Comparison of ENCODE assay signal across 10 cellular contexts in the genomic region with DNA sequence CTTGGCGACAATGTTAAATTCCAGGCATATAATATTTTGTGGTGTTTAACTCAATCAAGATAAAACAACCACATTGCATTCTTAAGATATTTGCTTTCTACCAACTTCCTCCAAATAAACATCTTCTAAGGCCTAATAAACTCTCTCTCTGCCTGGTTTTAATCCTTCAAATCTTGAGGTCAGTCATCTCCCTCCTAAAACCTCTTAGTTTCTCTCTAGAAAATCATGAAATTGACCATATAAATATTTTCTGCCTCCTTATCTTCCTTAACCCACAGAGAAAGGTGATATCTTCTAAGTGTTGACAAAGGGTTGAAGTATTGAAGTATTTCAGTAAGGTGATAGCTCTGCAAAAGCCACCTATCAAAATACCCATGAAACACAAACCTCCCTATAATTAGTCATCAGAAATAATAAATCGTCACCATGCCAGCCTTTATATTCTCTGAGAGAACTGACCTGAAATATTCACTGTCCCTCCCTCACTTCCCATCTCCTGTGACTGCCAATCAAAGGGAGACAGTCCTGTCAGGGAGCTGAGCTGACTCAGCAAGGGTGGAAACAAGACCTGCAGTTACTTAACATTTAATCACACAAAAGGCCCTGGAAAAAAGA.
A peak's percentile ranks its signal among the peaks of the same experiment; 100 is the strongest.
DNase-seq lines count a peak whose midpoint lies in the region; ATAC-seq and TF ChIP-seq lines count a peak whose summit lies in the region.
"Had no signal": no experiment of that assay in that cellular context is flagged by ENCODE, and none has a peak within 500 bp of the region (broad histone marks: within the 10 kb centered on the region; RNA-seq: fewer than 3 reads in every experiment).

No MANE protein-coding gene starts in this region.

- intact Hi-C loops in activated T-helper 2 cell treated with anti-CD3 and anti-CD28 coated beads, Interferon-gamma antibody, Interleukin-2, Interleukin-4, amounts not matched to agents 10 μg/mL and 5 μg/mL and 100 μg/mL, durations not matched to agents 14 hours and 24 hours and 36 hours (cut with micrococcal nuclease), result no loop called here

- H3K4me3 ChIP-seq in fibroblast of villous mesenchyme (ENCODE audit: low read depth, low read length), result no peak overlapping the region

- TF ChIP-seq CTCF in fibroblast of villous mesenchyme (IDR thresholded peaks at IDR 0.05; ENCODE audit: insufficient read depth, low read depth, low read length) (no peak), omental fat pad (IDR thresholded peaks at IDR 0.05) (no peak)

- peak; percentile 7 for ATAC-seq in HG03432 (IDR thresholded peaks at IDR 0.05; ENCODE audit: unreplicated experiment)
- ATAC-seq in GM21515 (IDR thresholded peaks at IDR 0.05; ENCODE audit: unreplicated experiment), result no peak
- no peak for ATAC-seq in omental fat pad (ENCODE audit: low FRiP score)
- ATAC-seq in HG03095 (IDR thresholded peaks at IDR 0.05; ENCODE audit: unreplicated experiment), result no peak

- no peaks in the 10 kb centered on the region for H3K27me3 Mint-ChIP-seq in activated T-helper 2 cell treated with anti-CD3 and anti-CD28 coated beads, Interferon-gamma antibody, Interleukin-2, Interleukin-4, amounts not matched to agents 10 μg/mL and 5 μg/mL and 100 μg/mL, durations not matched to agents 14 hours and 24 hours and 36 hours (ENCODE audit: low read depth)

- peaks cover 31% of the 10 kb centered on the region for H3K9me3 Mint-ChIP-seq in activated T-helper 2 cell treated with anti-CD3 and anti-CD28 coated beads, Interferon-gamma antibody, Interleukin-2, Interleukin-4, amounts not matched to agents 10 μg/mL and 5 μg/mL and 100 μg/mL, durations not matched to agents 14 hours and 24 hours and 36 hours

- DNase-seq in RPMI7951 (ENCODE audit: low read depth), result peak; percentile 10
- DNase-seq in fibroblast of villous mesenchyme (ENCODE audit: low read depth), result peak; percentile 31
- DNase-seq in renal cortical epithelial cell (ENCODE audit: low read depth), result peak; percentile 43
- no peak for DNase-seq in omental fat pad (ENCODE audit: low spot score)
- DNase-seq in activated T-helper 2 cell treated with anti-CD3 and anti-CD28 coated beads, Interferon-gamma antibody, Interleukin-2, Interleukin-4, amounts not matched to agents 10 μg/mL and 5 μg/mL and 100 μg/mL, durations not matched to agents 14 hours and 24 hours and 36 hours (ENCODE audit: low spot score), result no peak
- DNase-seq: NK-92 treated with Interleukin-12 subunit alpha and Interleukin-12 subunit beta, amount 100 ng/mL, for 24 hours; T-helper 9 cell had no signal

- H3K27ac Mint-ChIP-seq in activated T-helper 2 cell treated with anti-CD3 and anti-CD28 coated beads, Interferon-gamma antibody, Interleukin-2, Interleukin-4, amounts not matched to agents 10 μg/mL and 5 μg/mL and 100 μg/mL, durations not matched to agents 14 hours and 24 hours and 36 hours, result no peak overlapping the region

- no peaks in the 10 kb centered on the region for H3K4me1 Mint-ChIP-seq in activated T-helper 2 cell treated with anti-CD3 and anti-CD28 coated beads, Interferon-gamma antibody, Interleukin-2, Interleukin-4, amounts not matched to agents 10 μg/mL and 5 μg/mL and 100 μg/mL, durations not matched to agents 14 hours and 24 hours and 36 hours (ENCODE audit: low read depth)

- no peaks in the 10 kb centered on the region for H3K36me3 Mint-ChIP-seq in activated T-helper 2 cell treated with anti-CD3 and anti-CD28 coated beads, Interferon-gamma antibody, Interleukin-2, Interleukin-4, amounts not matched to agents 10 μg/mL and 5 μg/mL and 100 μg/mL, durations not matched to agents 14 hours and 24 hours and 36 hours (ENCODE audit: low read depth)

- no peak overlapping the region for H3K4me3 Mint-ChIP-seq in activated T-helper 2 cell treated with anti-CD3 and anti-CD28 coated beads, Interferon-gamma antibody, Interleukin-2, Interleukin-4, amounts not matched to agents 10 μg/mL and 5 μg/mL and 100 μg/mL, durations not matched to agents 14 hours and 24 hours and 36 hours (ENCODE audit: low read depth)

Comparison
In these comparisons a context has a peak if more than half of its experiments do, and no peak if none do; other contexts are left out.
1. DNase-seq: peak in RPMI7951 (single experiment), fibroblast of villous mesenchyme (single experiment) and renal cortical epithelial cell (single experiment); none in omental fat pad (single experiment) and activated T-helper 2 cell treated with anti-CD3 and anti-CD28 coated beads, Interferon-gamma antibody, Interleukin-2, Interleukin-4, amounts not matched to agents 10 μg/mL and 5 μg/mL and 100 μg/mL, durations not matched to agents 14 hours and 24 hours and 36 hours (single experiment).